In the genomic region with DNA sequence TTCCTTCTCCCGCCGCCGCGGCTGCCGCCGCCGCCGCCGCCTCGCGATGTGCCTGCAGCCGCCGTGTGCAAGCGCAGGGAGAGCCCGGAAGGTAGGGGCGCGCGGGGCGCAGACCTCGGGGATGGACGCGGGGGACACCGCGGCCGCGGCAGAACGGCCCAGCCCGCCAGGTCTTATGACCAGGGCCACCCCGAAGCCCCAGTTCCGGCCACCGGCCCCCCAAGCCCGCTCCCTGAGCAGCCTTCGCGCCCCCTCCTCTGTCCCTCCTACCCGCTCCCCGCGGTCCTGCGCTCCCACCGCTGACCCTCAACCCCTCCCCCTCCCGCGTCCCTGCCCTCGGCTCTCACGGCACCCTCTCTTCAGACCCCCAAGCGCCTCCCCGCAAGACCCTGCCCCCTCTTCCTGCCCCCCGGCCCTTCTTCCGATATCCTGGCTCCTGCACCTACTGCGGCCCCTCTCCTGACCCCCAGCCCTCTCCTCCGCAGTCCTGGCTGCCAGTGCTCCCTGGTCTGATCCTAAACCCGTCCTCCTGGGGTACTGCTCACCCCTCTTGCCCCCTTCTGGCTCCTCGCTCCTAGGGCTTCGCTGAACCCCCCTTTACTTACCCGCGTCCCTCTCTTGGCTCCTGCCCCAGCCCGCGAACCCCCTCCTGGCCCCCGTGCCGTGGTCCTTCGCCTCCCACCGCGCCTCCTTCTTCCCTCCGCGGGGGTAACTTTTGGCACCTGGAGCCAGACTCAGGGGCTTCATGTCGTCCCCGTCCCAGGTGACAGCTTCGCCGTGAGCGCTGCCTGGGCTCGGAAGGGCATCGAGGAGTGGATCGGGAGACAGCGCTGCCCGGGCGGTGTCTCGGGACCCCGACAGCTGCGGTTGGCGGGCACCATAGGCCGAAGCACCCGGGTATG, we compare ENCODE assay signal across 1 cellular context.
TF ChIP-seq lines count a peak whose summit lies in the region.

No MANE protein-coding gene starts in this region.

TF ChIP-seq in HepG2, 621 proteins besides CTCF, POLR2A, EP300 and RAD21 (continued from another document):
- TF ChIP-seq, protein P1, sequence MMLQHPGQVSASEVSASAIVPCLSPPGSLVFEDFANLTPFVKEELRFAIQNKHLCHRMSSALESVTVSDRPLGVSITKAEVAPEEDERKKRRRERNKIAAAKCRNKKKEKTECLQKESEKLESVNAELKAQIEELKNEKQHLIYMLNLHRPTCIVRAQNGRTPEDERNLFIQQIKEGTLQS (CRISPR knock-in tag; IDR thresholded peaks at IDR 0.05), result no peak
- TF ChIP-seq, protein P2, sequence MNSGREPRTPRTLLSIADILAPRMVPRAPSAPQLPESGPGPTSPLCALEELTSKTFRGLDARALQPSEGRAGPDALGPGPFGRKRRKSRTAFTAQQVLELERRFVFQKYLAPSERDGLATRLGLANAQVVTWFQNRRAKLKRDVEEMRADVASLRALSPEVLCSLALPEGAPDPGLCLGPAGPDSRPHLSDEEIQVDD (CRISPR knock-in tag; IDR thresholded peaks at IDR 0.05; ENCODE audit: borderline replicate concordance), result no peak
- TF ChIP-seq, protein P3, sequence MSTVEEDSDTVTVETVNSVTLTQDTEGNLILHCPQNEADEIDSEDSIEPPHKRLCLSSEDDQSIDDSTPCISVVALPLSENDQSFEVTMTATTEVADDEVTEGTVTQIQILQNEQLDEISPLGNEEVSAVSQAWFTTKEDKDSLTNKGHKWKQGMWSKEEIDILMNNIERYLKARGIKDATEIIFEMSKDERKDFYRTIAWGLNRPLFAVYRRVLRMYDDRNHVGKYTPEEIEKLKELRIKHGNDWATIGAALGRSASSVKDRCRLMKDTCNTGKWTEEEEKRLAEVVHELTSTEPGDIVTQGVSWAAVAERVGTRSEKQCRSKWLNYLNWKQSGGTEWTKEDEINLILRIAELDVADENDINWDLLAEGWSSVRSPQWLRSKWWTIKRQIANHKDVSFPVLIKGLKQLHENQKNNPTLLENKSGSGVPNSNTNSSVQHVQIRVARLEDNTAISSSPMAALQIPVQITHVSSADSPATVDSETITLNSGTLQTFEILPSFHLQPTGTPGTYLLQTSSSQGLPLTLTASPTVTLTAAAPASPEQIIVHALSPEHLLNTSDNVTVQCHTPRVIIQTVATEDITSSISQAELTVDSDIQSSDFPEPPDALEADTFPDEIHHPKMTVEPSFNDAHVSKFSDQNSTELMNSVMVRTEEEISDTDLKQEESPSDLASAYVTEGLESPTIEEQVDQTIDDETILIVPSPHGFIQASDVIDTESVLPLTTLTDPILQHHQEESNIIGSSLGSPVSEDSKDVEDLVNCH (CRISPR knock-in tag; IDR thresholded peaks at IDR 0.05), result no peak
- TF ChIP-seq, protein P4, sequence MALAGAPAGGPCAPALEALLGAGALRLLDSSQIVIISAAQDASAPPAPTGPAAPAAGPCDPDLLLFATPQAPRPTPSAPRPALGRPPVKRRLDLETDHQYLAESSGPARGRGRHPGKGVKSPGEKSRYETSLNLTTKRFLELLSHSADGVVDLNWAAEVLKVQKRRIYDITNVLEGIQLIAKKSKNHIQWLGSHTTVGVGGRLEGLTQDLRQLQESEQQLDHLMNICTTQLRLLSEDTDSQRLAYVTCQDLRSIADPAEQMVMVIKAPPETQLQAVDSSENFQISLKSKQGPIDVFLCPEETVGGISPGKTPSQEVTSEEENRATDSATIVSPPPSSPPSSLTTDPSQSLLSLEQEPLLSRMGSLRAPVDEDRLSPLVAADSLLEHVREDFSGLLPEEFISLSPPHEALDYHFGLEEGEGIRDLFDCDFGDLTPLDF (CRISPR knock-in tag; IDR thresholded peaks at IDR 0.05), result no peak
- TF ChIP-seq DNMT1 (CRISPR knock-in tag; IDR thresholded peaks at IDR 0.05) (0 out of 2 replicates have a peak, but pooled peaks have one; percentile 12), MAZ (IDR thresholded peaks at IDR 0.05; ENCODE audit: borderline replicate concordance, low read depth, low read length) (no peak), MAZ (CRISPR knock-in tag; IDR thresholded peaks at IDR 0.05; ENCODE audit: low read depth) (peak; percentile 5), KLF6 (CRISPR knock-in tag; IDR thresholded peaks at IDR 0.05) (no peak), PCBP1 (IDR thresholded peaks at IDR 0.05; ENCODE audit: borderline replicate concordance, low read depth, low read length) (peak; percentile 84; the same call in 1 of the 2 replicates), ZNF564 (CRISPR knock-in tag; IDR thresholded peaks at IDR 0.05) (no peak), ADNP (CRISPR knock-in tag; IDR thresholded peaks at IDR 0.05) (no peak), SRY (CRISPR knock-in tag; IDR thresholded peaks at IDR 0.05) (peak; percentile 70), FOXA1 (IDR thresholded peaks at IDR 0.05) (no peak), FOXA1 (CRISPR knock-in tag; IDR thresholded peaks at IDR 0.05) (no peak), POLR2G (IDR thresholded peaks at IDR 0.05; ENCODE audit: low read depth, low read length) (no peak), MTF1 (CRISPR knock-in tag; IDR thresholded peaks at IDR 0.05) (no peak), ZNF333 (CRISPR knock-in tag; IDR thresholded peaks at IDR 0.05; ENCODE audit: borderline replicate concordance) (no peak), ZNF720 (CRISPR knock-in tag; IDR thresholded peaks at IDR 0.05) (no peak), TBL1XR1 (IDR thresholded peaks at IDR 0.05; ENCODE audit: borderline replicate concordance, low read length, partially characterized antibody) (no peak)
